In genomic region chr16:78829280-78829679, GRCh38 we compare ENCODE assay signal across 6 cellular contexts.
"Had no signal": no experiment of that assay in that cellular context is flagged by ENCODE, and none has a peak within 500 bp of the region (broad histone marks: within the 10 kb centered on the region; RNA-seq: fewer than 3 reads in every experiment).

No MANE protein-coding gene starts in this region.

- H3K4me3 Mint-ChIP-seq: IgD-negative memory B cell had no signal

- ATAC-seq: HepG2, K562 had no signal

- H3K9me3 Mint-ChIP-seq: IgD-negative memory B cell had no signal

- H3K4me3 ChIP-seq: K562 had no signal

- DNase-seq: IMR-90, KBM-7 had no signal

- H3K27me3 Mint-ChIP-seq: IgD-negative memory B cell had no signal

- H3K27ac Mint-ChIP-seq: IgD-negative memory B cell had no signal

- H3K4me1 Mint-ChIP-seq: IgD-negative memory B cell had no signal

- H3K27ac ChIP-seq: HL-60 had no signal
